In genomic region chrY:19680821-19681220, GRCh38 we compare ENCODE assay signal across 11 cellular contexts.
"Had no signal": no experiment of that assay in that cellular context is flagged by ENCODE, and none has a peak within 500 bp of the region (broad histone marks: within the 10 kb centered on the region; RNA-seq: fewer than 3 reads in every experiment).

No MANE protein-coding gene starts in this region.

- H3K9me3 ChIP-seq: HAP-1 had no signal

- H3K4me2 ChIP-seq: GM23338 had no signal

- H3K27ac ChIP-seq: GM23248 had no signal

- H3K4me1 Mint-ChIP-seq: GM23338, H9 had no signal

- DNase-seq: GM23248, GOT3, H7, H9, HCEC 1CT, HFFc6 had no signal

- H3K4me1 ChIP-seq: HAP-1 had no signal

- H3K9me3 Mint-ChIP-seq: H9, HFFc6 had no signal

- H3K9ac ChIP-seq: GM23248 had no signal

- H3K36me3 ChIP-seq: HAP-1 had no signal

- H3K4me3 ChIP-seq: GM23248, GM23338, HAP-1 had no signal

- ATAC-seq: GM23338, HCT116 had no signal

- H2AFZ ChIP-seq: GM23248, GM23338 had no signal

- H3K27ac Mint-ChIP-seq: GM23338, H9, HFFc6 had no signal

- FAIRE-seq: H1, H54 had no signal

- H3K4me3 Mint-ChIP-seq: GM23338, H9, HFFc6 had no signal
